ENCODE assay signal across 31 cellular contexts in the genomic region with DNA sequence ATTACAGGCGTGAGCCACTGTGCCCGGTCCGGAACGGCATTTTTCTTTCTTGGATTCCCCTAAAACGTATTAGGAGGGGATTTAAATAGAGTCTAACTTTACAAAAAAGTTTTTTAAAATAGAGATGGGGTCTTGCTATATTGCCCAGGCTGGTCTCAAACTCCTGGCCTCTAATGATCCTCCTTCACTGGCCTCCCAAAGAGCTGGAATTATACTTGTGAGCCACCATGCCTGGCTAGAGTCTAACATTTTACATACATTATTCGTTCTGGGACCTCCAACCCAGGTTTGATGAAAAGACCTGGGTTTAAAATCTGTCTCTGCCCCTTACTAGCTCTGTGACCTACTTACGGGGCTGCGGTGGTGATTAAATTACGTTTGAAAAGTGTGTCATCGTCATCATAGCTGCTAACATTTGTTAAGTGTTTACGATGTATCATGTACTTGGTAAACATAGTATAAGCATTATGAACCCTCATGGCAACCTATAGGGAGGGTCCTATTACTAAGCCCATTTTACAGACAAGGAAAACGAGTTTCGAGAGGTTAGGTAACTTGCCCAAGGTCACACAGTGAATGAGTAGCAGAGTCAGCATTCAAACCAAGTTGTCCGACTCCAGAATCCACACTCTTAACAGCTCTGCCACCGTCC. TPM values are rescaled to one million over a fixed set of nuclear protein-coding genes. Genes with fewer than 3 reads are reported as not detected.
"Had no signal": no experiment of that assay in that cellular context is flagged by ENCODE, and none has a peak within 500 bp of the region (broad histone marks: within the 10 kb centered on the region; RNA-seq: fewer than 3 reads in every experiment).

No MANE protein-coding gene starts in this region.

- H3K9me3 ChIP-seq: stomach, transverse colon, uterus had no signal

- H3K9me3 Mint-ChIP-seq: activated naive CD8-positive, alpha-beta T cell treated with anti-CD3 and anti-CD28 coated beads for 36 hours; activated T-cell treated with anti-CD3 and anti-CD28 coated beads, Interleukin-2, amount 50 U/mL, for 4 hours; activated T-helper 2 cell treated with anti-CD3 and anti-CD28 coated beads, Interferon-gamma antibody, Interleukin-2, Interleukin-4, amounts not matched to agents 10 μg/mL and 5 μg/mL and 100 μg/mL, durations not matched to agents 14 hours and 24 hours and 36 hours; nephron progenitor cell; stimulated activated memory B cell treated with anti-CD40 and anti-IgM and Interleukin-4, amounts not matched to agents 10 μg/mL and 1 μg/mL and 100 μg/mL, for 72 hours had no signal

- H3K27ac ChIP-seq: hepatocyte, parathyroid adenoma, stomach, transverse colon, uterus had no signal

- H2AFZ ChIP-seq: hepatocyte, parathyroid adenoma had no signal

- ATAC-seq: activated T-cell treated with anti-CD3 and anti-CD28 coated beads, Interleukin-2, amount 50 U/mL, for 4 hours; left ventricle myocardium superior; sciatic nerve; stimulated activated memory B cell treated with anti-CD40 and anti-IgM and Interleukin-4, amounts not matched to agents 10 μg/mL and 1 μg/mL and 100 μg/mL, for 72 hours had no signal

- H3K27ac Mint-ChIP-seq: activated naive CD8-positive, alpha-beta T cell treated with anti-CD3 and anti-CD28 coated beads for 36 hours; activated T-helper 2 cell treated with anti-CD3 and anti-CD28 coated beads, Interferon-gamma antibody, Interleukin-2, Interleukin-4, amounts not matched to agents 10 μg/mL and 5 μg/mL and 100 μg/mL, durations not matched to agents 14 hours and 24 hours and 36 hours; stimulated activated memory B cell treated with anti-CD40 and anti-IgM and Interleukin-4, amounts not matched to agents 10 μg/mL and 1 μg/mL and 100 μg/mL, for 72 hours had no signal

- H3K4me1 ChIP-seq: parathyroid adenoma had no signal

- DNase-seq: activated CD4-positive, alpha-beta T cell treated with anti-CD3 and anti-CD28 coated beads for 4 hours; activated CD4-positive, alpha-beta T cell treated with anti-CD3 and anti-CD28 coated beads, Interleukin-2, amount 50 U/mL, for 48 hours; activated CD4-positive, CD25-positive, alpha-beta regulatory T cell; activated CD8-positive, alpha-beta memory T cell treated with anti-CD3 and anti-CD28 coated beads, Interleukin-2, amount 50 U/mL, for 48 hours; activated naive CD4-positive, alpha-beta T cell treated with Interleukin-2 at 50 U/mL for 16 hours; activated naive CD8-positive, alpha-beta T cell treated with anti-CD3 and anti-CD28 coated beads for 36 hours; activated T-cell treated with anti-CD3 and anti-CD28 coated beads, Interleukin-2, amount 50 U/mL, for 4 hours; central memory CD4-positive, alpha-beta T cell; dermis blood vessel endothelial cell; effector CD8-positive, alpha-beta T cell; foreskin melanocyte; glutamatergic neuron; left ventricle myocardium superior; nephron progenitor cell; nucleus accumbens; stimulated activated CD4-positive, alpha-beta T cell treated with anti-CD3 and anti-CD28 coated beads, Interleukin-15, amount 100 ng/mL, for 24 hours; stomach; T-helper 9 cell; transverse colon; uterus had no signal

- H3K27me3 ChIP-seq: hepatocyte, stomach, transverse colon, uterus had no signal

- H3K4me2 ChIP-seq: hepatocyte, smooth muscle cell had no signal

- H3K9ac ChIP-seq: parathyroid adenoma had no signal

- H3K36me3 ChIP-seq: transverse colon, uterus had no signal

- H3K27me3 Mint-ChIP-seq: activated naive CD8-positive, alpha-beta T cell treated with anti-CD3 and anti-CD28 coated beads for 36 hours; stimulated activated memory B cell treated with anti-CD40 and anti-IgM and Interleukin-4, amounts not matched to agents 10 μg/mL and 1 μg/mL and 100 μg/mL, for 72 hours had no signal

- H3K4me3 Mint-ChIP-seq: activated naive CD8-positive, alpha-beta T cell treated with anti-CD3 and anti-CD28 coated beads for 36 hours; activated T-cell treated with anti-CD3 and anti-CD28 coated beads, Interleukin-2, amount 50 U/mL, for 4 hours; nephron progenitor cell; stimulated activated memory B cell treated with anti-CD40 and anti-IgM and Interleukin-4, amounts not matched to agents 10 μg/mL and 1 μg/mL and 100 μg/mL, for 72 hours had no signal

- H3K4me3 ChIP-seq: hepatocyte, smooth muscle cell, stomach, transverse colon, uterus had no signal

RNA-seq across cellular contexts. Expression of gene TMEM82, which starts 33.7 kb away (rescaled TPM):
- total RNA-seq: activated CD8-positive, alpha-beta memory T cell treated with anti-CD3 and anti-CD28 coated beads for 36 hours; activated naive CD8-positive, alpha-beta T cell treated with anti-CD3 and anti-CD28 coated beads for 36 hours; activated T-cell treated with anti-CD3 and anti-CD28 coated beads, Interleukin-2, amount 50 U/mL, for 4 hours; activated T-helper 2 cell treated with anti-CD3 and anti-CD28 coated beads, Interferon-gamma antibody, Interleukin-2, Interleukin-4, amounts not matched to agents 10 μg/mL and 5 μg/mL and 100 μg/mL, durations not matched to agents 14 hours and 24 hours and 36 hours; astrocyte; dermis blood vessel endothelial cell; left ventricle myocardium superior; myocyte; sciatic nerve; smooth muscle cell; temporal lobe; uterus had no signal
- polyA plus RNA-seq: esophagus, smooth muscle cell had no signal

RNA-seq across cellular contexts. Expression of gene FBLIM1, which starts 50.0 kb away (rescaled TPM):
- total RNA-seq: activated CD8-positive, alpha-beta memory T cell treated with anti-CD3 and anti-CD28 coated beads for 36 hours; activated naive CD8-positive, alpha-beta T cell treated with anti-CD3 and anti-CD28 coated beads for 36 hours; activated T-helper 2 cell treated with anti-CD3 and anti-CD28 coated beads, Interferon-gamma antibody, Interleukin-2, Interleukin-4, amounts not matched to agents 10 μg/mL and 5 μg/mL and 100 μg/mL, durations not matched to agents 14 hours and 24 hours and 36 hours had no signal
